ENCODE assay signal across 19 cellular contexts in genomic region chr16:20933589-20933988, GRCh38. TPM values are rescaled to one million over a fixed set of nuclear protein-coding genes. Genes with fewer than 3 reads are reported as not detected.
A peak's percentile ranks its signal among the peaks of the same experiment; 100 is the strongest.
DNase-seq lines count a peak whose midpoint lies in the region; ATAC-seq, FAIRE-seq and TF ChIP-seq lines count a peak whose summit lies in the region.
"Had no signal": no experiment of that assay in that cellular context is flagged by ENCODE, and none has a peak within 500 bp of the region (broad histone marks: within the 10 kb centered on the region; RNA-seq: fewer than 3 reads in every experiment).

No MANE protein-coding gene starts in this region.

- H2BK5ac ChIP-seq in H1 (ENCODE audit: low read depth, low read length), result no peak overlapping the region

- no peak overlapping the region for H4K5ac ChIP-seq in H1 (ENCODE audit: insufficient read length, low read depth, low read length)

- no peak overlapping the region for H2BK15ac ChIP-seq in H1 (ENCODE audit: low read length)

- no peak overlapping the region for H2BK20ac ChIP-seq in H1 (ENCODE audit: low read length)

- H3K79me2 ChIP-seq in HepG2 (ENCODE audit: insufficient read depth, low read length) (no peaks in the 10 kb centered on the region), H1 (ENCODE audit: control insufficient read depth in 1 of 2, insufficient read depth in 2 of 2, low read length in 2 of 2) (no peaks in the 10 kb centered on the region), mammary epithelial cell (ENCODE audit: insufficient read depth, low read length) (no peaks in the 10 kb centered on the region)

- in situ Hi-C loops in HepG2 (cut with HindIII; ENCODE audit: extremely low pct_ligation_motif_present, low pct_unique_long_range_greater_than_20kb), result no loop called here
- in situ Hi-C loops in mammary epithelial cell (cut with MboI; ENCODE audit: low sequenced_read_pairs in 2 of 2), result no loop called here

- dilution Hi-C loops in mammary epithelial cell (cut with HindIII; ENCODE audit: low sequenced_read_pairs), result no loop called here

- H3K79me1 ChIP-seq in H1 (ENCODE audit: low read depth, low read length), result no peaks in the 10 kb centered on the region

- peaks cover 20% of the 10 kb centered on the region for H3K4me1 ChIP-seq in HepG2 (ENCODE audit: insufficient read depth, low read length)
- no peaks in the 10 kb centered on the region for H3K4me1 ChIP-seq in right lobe of liver
- peaks cover 39% of the 10 kb centered on the region for H3K4me1 ChIP-seq in adipocyte (ENCODE audit: control insufficient read depth, insufficient read depth, low read length)
- H3K4me1 ChIP-seq in H1 (replicated peaks in 1 of 4; ENCODE audit: control insufficient read depth in 3 of 4, insufficient read depth in 4 of 4, low read length in 3 of 4), result no peaks in the 10 kb centered on the region
- H3K4me1 ChIP-seq in mammary epithelial cell (ENCODE audit: insufficient read depth, low read length), result no peaks in the 10 kb centered on the region
- H3K4me1 ChIP-seq: BLaER1 had no signal

- no peak for ATAC-seq in HepG2
- ATAC-seq in right lobe of liver, result no peak
- ATAC-seq: CD8-positive, alpha-beta T cell had no signal

- TF ChIP-seq RAD21 in HepG2 (CRISPR knock-in tag; IDR thresholded peaks at IDR 0.05) (no peak), H1 (IDR thresholded peaks at IDR 0.05 in 1 of 2, conservative IDR thresholded peaks at IDR 0.05 in 1 of 2; ENCODE audit: low read depth in 2 of 2, low read length in 2 of 2) (no peak)

- no peak for DNase-seq in HepG2 (ENCODE audit: low spot score)
- no peak for DNase-seq in right lobe of liver
- DNase-seq in adipocyte (ENCODE audit: low read depth), result peak; percentile 21
- DNase-seq in H1 (ENCODE audit: low read depth in 1 of 2, low spot score in 2 of 2), result no peak
- no peak for DNase-seq in hepatic stellate cell (ENCODE audit: low spot score)
- DNase-seq in mammary epithelial cell, result no peak
- DNase-seq in 8988T, result no peak
- DNase-seq: Caco-2; CD4-positive, CD25-positive, alpha-beta regulatory T cell; CD8-positive, alpha-beta T cell; DMS153; DND-41; GOT3; H7; HCEC 1CT had no signal

- TF ChIP-seq POLR2A in HepG2 (IDR thresholded peaks at IDR 0.05; ENCODE audit: insufficient read depth in 1 of 2, low read depth in 2 of 2, low read length in 2 of 2) (no peak), right lobe of liver (IDR thresholded peaks at IDR 0.05) (no peak), H1 (IDR thresholded peaks at IDR 0.05; ENCODE audit: control extremely low read depth in 1 of 2, low read depth in 2 of 2, low read length in 2 of 2) (no peak)

- no peak overlapping the region for H3K14ac ChIP-seq in H1 (ENCODE audit: insufficient read length)

- H3K27ac ChIP-seq in HepG2 (ENCODE audit: extremely low read length, insufficient read depth, low read length) (no peak overlapping the region), right lobe of liver (no peak overlapping the region), H1 (ENCODE audit: low read depth, low read length) (no peak overlapping the region), mammary epithelial cell (ENCODE audit: insufficient read depth, low read depth, low read length) (no peak overlapping the region)
- H3K27ac ChIP-seq: BLaER1, C4-2B had no signal

- no peak overlapping the region for H4K91ac ChIP-seq in H1 (replicated peaks; ENCODE audit: insufficient read length, low read length)

- H2AFZ ChIP-seq in HepG2 (ENCODE audit: low read length) (no peak overlapping the region), H1 (ENCODE audit: low read length) (no peak overlapping the region), mammary epithelial cell (ENCODE audit: low read depth, low read length) (no peak overlapping the region)

- H3K56ac ChIP-seq in H1 (replicated peaks; ENCODE audit: insufficient read length, low read depth, low read length), result no peak overlapping the region

- H3K18ac ChIP-seq in H1 (ENCODE audit: extremely low read depth, low read length), result no peak overlapping the region

- H3K27me3 ChIP-seq in HepG2 (ENCODE audit: control insufficient read depth in 1 of 2, insufficient read depth in 2 of 2, low read length in 2 of 2) (0 out of 5 replicates have a peak, but pooled peaks cover 0 to 4% of the 10 kb centered on the region in 2 experiments), right lobe of liver (no peaks in the 10 kb centered on the region), adipocyte (replicated peaks; ENCODE audit: control insufficient read depth, insufficient read depth, low read length) (no peaks in the 10 kb centered on the region), H1 (replicated peaks in 1 of 4; ENCODE audit: control insufficient read depth in 3 of 4, extremely low read depth in 1 of 4, insufficient read depth in 3 of 4, low read length in 3 of 4) (no peaks in the 10 kb centered on the region), mammary epithelial cell (ENCODE audit: insufficient read depth, low read length) (no peaks in the 10 kb centered on the region)
- H3K27me3 ChIP-seq: BLaER1 had no signal

- H3K9me3 ChIP-seq in HepG2 (ENCODE audit: low read length) (no peaks in the 10 kb centered on the region), right lobe of liver (no peaks in the 10 kb centered on the region), adipocyte (ENCODE audit: control insufficient read depth, low read length) (no peaks in the 10 kb centered on the region), H1 (ENCODE audit: insufficient read depth in 2 of 2, low read depth in 1 of 2, low read length in 1 of 2) (no peaks in the 10 kb centered on the region), mammary epithelial cell (replicated peaks; ENCODE audit: insufficient read depth, low read length) (no peaks in the 10 kb centered on the region)
- H3K9me3 ChIP-seq: BLaER1, Caco-2 had no signal

- H3K23me2 ChIP-seq in H1 (ENCODE audit: low read depth, low read length), result no peaks in the 10 kb centered on the region

- H3K9ac ChIP-seq in HepG2 (ENCODE audit: insufficient read depth, low read depth, low read length) (no peak overlapping the region), adipocyte (ENCODE audit: low read length) (no peak overlapping the region), H1 (replicated peaks in 1 of 4; ENCODE audit: extremely low read depth in 1 of 4, low read depth in 3 of 4, low read length in 3 of 4) (no peak overlapping the region), mammary epithelial cell (ENCODE audit: insufficient read depth, low read length) (no peak overlapping the region)
- H3K9ac ChIP-seq: BLaER1 had no signal

- BruUV-seq in HepG2 (replicated peaks; lab: Mats Ljungman, UMichigan), result no TSS peak
- no TSS peak for BruUV-seq in mammary epithelial cell (replicated peaks; lab: Mats Ljungman, UMichigan)

- H2BK120ac ChIP-seq in H1 (replicated peaks; ENCODE audit: low read depth, low read length), result no peak overlapping the region

- H3K4ac ChIP-seq in H1 (replicated peaks; ENCODE audit: insufficient read length, low read depth, low read length), result no peak overlapping the region

- no peak overlapping the region for H2AK5ac ChIP-seq in H1 (ENCODE audit: low read depth, low read length)

- intact Hi-C loops in HepG2 (cut with micrococcal nuclease; ENCODE audit: unreplicated experiment) (no loop called here), right lobe of liver (cut with DNase I) (no loop called here), mammary epithelial cell (cut with micrococcal nuclease) (no loop called here)

- no peak overlapping the region for H3K4me2 ChIP-seq in HepG2 (ENCODE audit: low read depth, low read length)
- no peak overlapping the region for H3K4me2 ChIP-seq in H1 (ENCODE audit: insufficient read depth in 1 of 2, low read depth in 2 of 2, low read length in 2 of 2)
- H3K4me2 ChIP-seq in mammary epithelial cell (ENCODE audit: insufficient read depth, low read depth, low read length), result no peak overlapping the region
- H3K4me2 ChIP-seq: BLaER1 had no signal

- H4K8ac ChIP-seq in H1 (ENCODE audit: extremely low read depth, insufficient read depth, low read length), result no peak overlapping the region

- TF ChIP-seq EP300 in HepG2 (IDR thresholded peaks at IDR 0.05; ENCODE audit: low read depth in 2 of 2, low read length in 2 of 2) (no peak), HepG2 (CRISPR knock-in tag; IDR thresholded peaks at IDR 0.05; ENCODE audit: borderline replicate concordance) (no peak), H1 (IDR thresholded peaks at IDR 0.05; ENCODE audit: borderline replicate concordance in 1 of 2, low read depth in 2 of 2, low read length in 2 of 2) (no peak)

- no peaks in the 10 kb centered on the region for H3K36me3 ChIP-seq in HepG2 (replicated peaks in 1 of 2; ENCODE audit: control insufficient read depth in 1 of 2, insufficient read depth in 2 of 2, low read length in 2 of 2)
- no peaks in the 10 kb centered on the region for H3K36me3 ChIP-seq in right lobe of liver
- no peaks in the 10 kb centered on the region for H3K36me3 ChIP-seq in adipocyte (ENCODE audit: control insufficient read depth, insufficient read depth, low read length, severe bottlenecking)
- no peaks in the 10 kb centered on the region for H3K36me3 ChIP-seq in H1 (ENCODE audit: control insufficient read depth in 2 of 4, insufficient read depth in 4 of 4, low read length in 3 of 4)
- no peaks in the 10 kb centered on the region for H3K36me3 ChIP-seq in mammary epithelial cell (ENCODE audit: insufficient read depth, low read length)
- H3K36me3 ChIP-seq: BLaER1 had no signal

- CTCF ChIA-PET in HepG2 (lab: Yijun Ruan, JAX; ENCODE audit: low intra/inter-chr PET ratio, low total read pairs) (no interaction called here), H1 (lab: Charles Lee; ENCODE audit: partially characterized antibody) (interaction anchor here (1.0 kb wide), 1 partner anchor 83 kb away, joined by 3 read pairs; no protein-coding TSS in a partner anchor), mammary epithelial cell (lab: Charles Lee; ENCODE audit: low non-redundant PET) (interaction anchor here (0.6 kb wide), 1 partner anchor 38 kb away, joined by 4 read pairs; no protein-coding TSS in a partner anchor)

- POLR2A ChIA-PET in HepG2 (lab: Yijun Ruan, JAX) (no interaction called here), H1 (lab: Charles Lee; ENCODE audit: partially characterized antibody) (no interaction called here)

- H2BK12ac ChIP-seq in H1 (ENCODE audit: low read depth, low read length), result no peak overlapping the region

- TF ChIP-seq CTCF in HepG2 (CRISPR knock-in tag; IDR thresholded peaks at IDR 0.05), result no peak
- TF ChIP-seq CTCF in right lobe of liver (IDR thresholded peaks at IDR 0.05), result no peak
- no peak for TF ChIP-seq CTCF in H1 (IDR thresholded peaks at IDR 0.05; ENCODE audit: control extremely low read depth in 1 of 3, insufficient read depth in 1 of 3, low read depth in 1 of 3, low read length in 3 of 3)
- TF ChIP-seq CTCF in mammary epithelial cell (conservative IDR thresholded peaks at IDR 0.05 in 1 of 2, IDR thresholded peaks at IDR 0.05 in 1 of 2; ENCODE audit: extremely low read depth in 1 of 2, insufficient read depth in 1 of 2, low read depth in 1 of 2, low read length in 2 of 2), result no peak

- H3K23ac ChIP-seq in H1 (ENCODE audit: insufficient read length), result no peak overlapping the region

- H3K4me3 ChIP-seq in HepG2 (replicated peaks in 1 of 3; ENCODE audit: insufficient read depth in 1 of 3, low read depth in 2 of 3, low read length in 3 of 3) (no peak overlapping the region), right lobe of liver (no peak overlapping the region), adipocyte (ENCODE audit: low read length) (no peak overlapping the region), H1 (ENCODE audit: extremely low read depth in 1 of 4, insufficient read depth in 2 of 4, low read depth in 3 of 4, low read length in 4 of 4) (no peak overlapping the region), mammary epithelial cell (replicated peaks in 1 of 3; ENCODE audit: insufficient read depth in 1 of 3, low read depth in 2 of 3, low read length in 3 of 3) (no peak overlapping the region)
- H3K4me3 ChIP-seq: BLaER1 had no signal

- no peak for FAIRE-seq in HepG2 (lab: Jason Lieb, UNC)
- no peak for FAIRE-seq in H1 (lab: Jason Lieb, UNC)
- FAIRE-seq: G401.6, GM12892 had no signal

- H4K20me1 ChIP-seq in HepG2 (ENCODE audit: insufficient read depth, low read length) (no peaks in the 10 kb centered on the region), H1 (replicated peaks in 1 of 2; ENCODE audit: control insufficient read depth in 1 of 2, insufficient read depth in 2 of 2, low read length in 2 of 2) (no peaks in the 10 kb centered on the region), mammary epithelial cell (ENCODE audit: insufficient read depth, low read length) (no peaks in the 10 kb centered on the region)
- H4K20me1 ChIP-seq: BLaER1 had no signal

RNA-seq across cellular contexts. Expression of gene LYRM1, which starts 33.0 kb away (rescaled TPM):
- 82.6 and 106 TPM in 2 replicates for total RNA-seq in HepG2 (2016; rRNA removed; fragmentation: Illumina TruSeq; extraction: Trizol)
- 95.5 and 110 TPM in 2 replicates for total RNA-seq in HepG2 (2016; cell fraction: cytosol; rRNA removed; fragmentation: Illumina TruSeq; extraction: Trizol; ENCODE audit: low read depth)
- 87.8 and 105 TPM in 2 replicates for total RNA-seq in HepG2 (2016; cell fraction: insoluble cytoplasmic fraction; rRNA removed; fragmentation: Illumina TruSeq; extraction: Trizol)
- total RNA-seq in HepG2 (2016; cell fraction: membrane; rRNA removed; fragmentation: Illumina TruSeq; extraction: Trizol), result 174 and 185 TPM in 2 replicates
- total RNA-seq in HepG2 (2016; cell fraction: nucleus; rRNA removed; fragmentation: Illumina TruSeq; extraction: Trizol), result 39.6 and 43.2 TPM in 2 replicates
- polyA plus RNA-seq in HepG2 (2011; rRNA removed), result 46.1 and 59.2 TPM in 2 replicates
- polyA plus RNA-seq in HepG2 (2011; cell fraction: cytosol; rRNA removed), result 37.9 and 54.1 TPM in 2 replicates
- 18.8 and 19.1 TPM in 2 replicates for polyA plus RNA-seq in HepG2 (2011; cell fraction: nucleus; rRNA removed)
- 51.6 and 58.6 TPM in 2 replicates for polyA plus RNA-seq in HepG2 (2012)
- 162 and 195 TPM in 2 replicates for polyA plus RNA-seq in HepG2 (2016; cell fraction: cytosol; fragmentation: Illumina TruSeq; extraction: Trizol; ENCODE audit: low read depth)
- polyA plus RNA-seq in HepG2 (2016; cell fraction: insoluble cytoplasmic fraction; fragmentation: Illumina TruSeq; extraction: Trizol; ENCODE audit: low read depth), result 151 and 158 TPM in 2 replicates
- 245 TPM in 2 replicates for polyA plus RNA-seq in HepG2 (2016; cell fraction: membrane; fragmentation: Illumina TruSeq; extraction: Trizol; ENCODE audit: low read depth)
- 81.9 and 88.0 TPM in 2 replicates for polyA plus RNA-seq in HepG2 (2016; cell fraction: nucleus; fragmentation: Illumina TruSeq; extraction: Trizol; ENCODE audit: insufficient read depth, low read depth)
- 6.1 and 16.0 TPM in 2 replicates for polyA minus RNA-seq in HepG2 (2011; rRNA and poly(A)+ RNA removed; ENCODE audit: low replicate concordance)
- 23.7 and 24.1 TPM in 2 replicates for polyA minus RNA-seq in HepG2 (2011; cell fraction: cytosol; rRNA and poly(A)+ RNA removed)
- polyA minus RNA-seq in HepG2 (2011; cell fraction: nucleus; rRNA and poly(A)+ RNA removed), result 16.4 and 21.4 TPM in 2 replicates
- total RNA-seq in right lobe of liver, result 100 to 1,000 TPM in 1 of 6 experiments, 10 to 100 TPM in 5; 32.4 to 102 (median 37.9) TPM
- 13.4 and 14.2 TPM in 2 replicates for total RNA-seq in H1 (2021; fragmentation: NEBNext Ultra II Directional; extraction: Animal tissue kit (Norgen Biotek cat#: 25700))
- polyA plus RNA-seq in H1 (2011; rRNA removed), result 8.1 and 11.6 TPM in 2 replicates
- 19.4 TPM for polyA plus RNA-seq in H1 (2011; cell fraction: cytosol; rRNA removed)
- 8.4 TPM for polyA plus RNA-seq in H1 (2011; cell fraction: nucleus; rRNA removed)
- 15.8 to 19.1 TPM (median 17.7 TPM) in 4 replicates for polyA plus RNA-seq in H1 (2012, experiment 1 of 2)
- polyA plus RNA-seq in H1 (2012, experiment 2 of 2), result 2.6 TPM
- 15.8 TPM for polyA plus RNA-seq in H1 (2013, experiment 1 of 2)
- 13.6 TPM for polyA plus RNA-seq in H1 (2013, experiment 2 of 2)
- 6.2 and 8.0 TPM in 2 replicates for polyA minus RNA-seq in H1 (2011; rRNA and poly(A)+ RNA removed)
- polyA minus RNA-seq in H1 (2011; cell fraction: cytosol; rRNA and poly(A)+ RNA removed), result 10.1 TPM
- polyA minus RNA-seq in H1 (2011; cell fraction: nucleus; rRNA and poly(A)+ RNA removed), result 7.5 TPM
- total RNA-seq in mammary epithelial cell, result 10 to 100 TPM; 20.8 to 24.3 TPM
- polyA plus RNA-seq in mammary epithelial cell, result 25.3 TPM
- polyA minus RNA-seq in mammary epithelial cell, result 10.0 TPM

RNA-seq across cellular contexts. Expression of gene DCUN1D3, which starts 33.4 kb away (rescaled TPM):
- total RNA-seq in HepG2 (2016; rRNA removed; fragmentation: Illumina TruSeq; extraction: Trizol) (19.3 and 26.1 TPM in 2 replicates), right lobe of liver (10 to 100 TPM; 10.3 to 15.1 (median 13.8) TPM), mammary epithelial cell (10 to 100 TPM; 20.2 to 25.0 TPM)
- 5.0 and 5.9 TPM in 2 replicates for total RNA-seq in HepG2 (2016; cell fraction: cytosol; rRNA removed; fragmentation: Illumina TruSeq; extraction: Trizol; ENCODE audit: low read depth)
- total RNA-seq in HepG2 (2016; cell fraction: insoluble cytoplasmic fraction; rRNA removed; fragmentation: Illumina TruSeq; extraction: Trizol), result 19.9 and 24.5 TPM in 2 replicates
- total RNA-seq in HepG2 (2016; cell fraction: membrane; rRNA removed; fragmentation: Illumina TruSeq; extraction: Trizol), result 16.0 and 17.0 TPM in 2 replicates
- 14.7 and 15.1 TPM in 2 replicates for total RNA-seq in HepG2 (2016; cell fraction: nucleus; rRNA removed; fragmentation: Illumina TruSeq; extraction: Trizol)
- polyA plus RNA-seq in HepG2 (2011; rRNA removed) (5.0 and 6.3 TPM in 2 replicates), H1 (2011; rRNA removed) (2.0 and 3.5 TPM in 2 replicates), mammary epithelial cell (5.4 TPM)
- 3.9 and 4.7 TPM in 2 replicates for polyA plus RNA-seq in HepG2 (2011; cell fraction: cytosol; rRNA removed)
- 12.3 and 12.9 TPM in 2 replicates for polyA plus RNA-seq in HepG2 (2011; cell fraction: nucleus; rRNA removed)
- 5.8 and 5.9 TPM in 2 replicates for polyA plus RNA-seq in HepG2 (2012)
- 0.90 and 1.3 TPM in 2 replicates for polyA plus RNA-seq in HepG2 (2016; cell fraction: cytosol; fragmentation: Illumina TruSeq; extraction: Trizol; ENCODE audit: low read depth)
- polyA plus RNA-seq in HepG2 (2016; cell fraction: insoluble cytoplasmic fraction; fragmentation: Illumina TruSeq; extraction: Trizol; ENCODE audit: low read depth), result 10.0 and 11.9 TPM in 2 replicates
- 4.5 and 5.0 TPM in 2 replicates for polyA plus RNA-seq in HepG2 (2016; cell fraction: membrane; fragmentation: Illumina TruSeq; extraction: Trizol; ENCODE audit: low read depth)
- 19.3 and 20.7 TPM in 2 replicates for polyA plus RNA-seq in HepG2 (2016; cell fraction: nucleus; fragmentation: Illumina TruSeq; extraction: Trizol; ENCODE audit: insufficient read depth, low read depth)
- 4.9 and 13.7 TPM in 2 replicates for polyA minus RNA-seq in HepG2 (2011; rRNA and poly(A)+ RNA removed; ENCODE audit: low replicate concordance)
- polyA minus RNA-seq in HepG2 (2011; cell fraction: cytosol; rRNA and poly(A)+ RNA removed), result 9.6 and 11.5 TPM in 2 replicates
- polyA minus RNA-seq in HepG2 (2011; cell fraction: nucleus; rRNA and poly(A)+ RNA removed), result 39.1 and 40.5 TPM in 2 replicates
- 18.2 and 18.5 TPM in 2 replicates for total RNA-seq in H1 (2021; fragmentation: NEBNext Ultra II Directional; extraction: Animal tissue kit (Norgen Biotek cat#: 25700))
- polyA plus RNA-seq in H1 (2011; cell fraction: cytosol; rRNA removed), result 3.7 TPM
- polyA plus RNA-seq in H1 (2011; cell fraction: nucleus; rRNA removed), result 2.7 TPM
- 5.4 to 7.4 TPM (median 5.9 TPM) in 4 replicates for polyA plus RNA-seq in H1 (2012, experiment 1 of 2)
- polyA plus RNA-seq in H1 (2012, experiment 2 of 2), result 2.1 TPM
- polyA plus RNA-seq in H1 (2013, experiment 1 of 2), result 5.6 TPM
- polyA plus RNA-seq in H1 (2013, experiment 2 of 2), result 5.7 TPM
- polyA minus RNA-seq in H1 (2011; rRNA and poly(A)+ RNA removed), result 12.7 and 12.9 TPM in 2 replicates
- 5.9 TPM for polyA minus RNA-seq in H1 (2011; cell fraction: cytosol; rRNA and poly(A)+ RNA removed)
- polyA minus RNA-seq in H1 (2011; cell fraction: nucleus; rRNA and poly(A)+ RNA removed), result 6.8 TPM
- polyA minus RNA-seq in mammary epithelial cell, result 10.9 TPM

Comparison
In these comparisons a context has a peak if more than half of its experiments do, and no peak if none do; other contexts are left out.
1. Of the 41 proteins assayed by ChIP-seq in both HepG2 and H1: peak only in HepG2: none; only in H1: none; in both: CEBPB; in neither: 40.